ENCODE assay signal across 8 cellular contexts in genomic region chr4:10461091-10461849, GRCh38. TPM values are rescaled to one million over a fixed set of nuclear protein-coding genes. Genes with fewer than 3 reads are reported as not detected.
DNase-seq lines count a peak whose midpoint lies in the region; ATAC-seq lines count a peak whose summit lies in the region.

No MANE protein-coding gene starts in this region.

- DNase-seq in DMS79 treated with DMSO at 0.1 percent for 48 hours (lab: John Stamatoyannopoulos, UW), result peak; percentile 4
- no peak for DNase-seq in DMS79 (lab: John Stamatoyannopoulos, UW)
- peak; percentile 63 for DNase-seq in SK-MEL-5 (ENCODE audit: low read depth, low spot score)
- DNase-seq in activated naive CD4-positive, alpha-beta T cell treated with anti-CD3 and anti-CD28 coated beads, Interleukin-2, amount 50 U/mL, for 16 hours, result peak; percentile 80
- DNase-seq in cardiac septum (ENCODE audit: low spot score), result peak; percentile 85
- peak; percentile 95 for DNase-seq in retina
- no peak for DNase-seq in NCI-H510A (lab: John Stamatoyannopoulos, UW)

- intact Hi-C loops in cardiac septum (cut with DNase I), result no loop called here

- ATAC-seq in HG03060 (IDR thresholded peaks at IDR 0.05; ENCODE audit: low read depth, unreplicated experiment), result peak; percentile 28

- in situ Hi-C loops in SK-MEL-5 (cut with HindIII; ENCODE audit: low pct_unique_long_range_greater_than_20kb, low sequenced_read_pairs), result no loop called here

RNA-seq across cellular contexts. Expression of gene ZNF518B, which starts 4.0 kb away (rescaled TPM):
- 19.6 and 22.5 TPM in 2 replicates for total RNA-seq in SK-MEL-5 (2014; rRNA removed; shearing (Covaris generic))
- 6.5 and 8.0 TPM in 2 replicates for polyA plus RNA-seq in SK-MEL-5 (2015; cell fraction: cytosol; rRNA removed)
- 14.0 and 23.3 TPM in 2 replicates for polyA plus RNA-seq in SK-MEL-5 (2015; cell fraction: nucleus; rRNA removed)
- total RNA-seq in cardiac septum, result 22.7 TPM

Comparison
In these comparisons a context has a peak if more than half of its experiments do, and no peak if none do; other contexts are left out.
1. DNase-seq: peak in DMS79 treated with DMSO at 0.1 percent for 48 hours (single experiment), SK-MEL-5 (single experiment), activated naive CD4-positive, alpha-beta T cell treated with anti-CD3 and anti-CD28 coated beads, Interleukin-2, amount 50 U/mL, for 16 hours (single experiment), cardiac septum (single experiment) and retina (single experiment); none in DMS79 (single experiment) and NCI-H510A (single experiment).